In genomic region chr2:162890690-162891311, GRCh38 we compare ENCODE assay signal across 8 cellular contexts.
A peak's percentile ranks its signal among the peaks of the same experiment; 100 is the strongest.
DNase-seq lines count a peak whose midpoint lies in the region; ATAC-seq lines count a peak whose summit lies in the region.

No MANE protein-coding gene starts in this region.

- DNase-seq in NCI-H510A treated with DMSO at 0.1 percent for 48 hours (lab: John Stamatoyannopoulos, UW) (peak; percentile 39), NCI-H510A (lab: John Stamatoyannopoulos, UW) (no peak), NCI-H2196 treated with DMSO at 0.1 percent for 48 hours (lab: John Stamatoyannopoulos, UW; ENCODE audit: unreplicated experiment) (peak; percentile 22), astrocyte of the hippocampus (ENCODE audit: low read depth, low spot score) (peak; percentile 81), kidney glomerular epithelial cell (lab: John Stamatoyannopoulos, UW) (peak; percentile 82), activated gamma-delta T cell treated with Interleukin-2 at 50 U/mL for 16 hours (no peak)

- ATAC-seq in GM19438 (IDR thresholded peaks at IDR 0.05; ENCODE audit: low read depth, unreplicated experiment) (peak; percentile 82), HG03196 (IDR thresholded peaks at IDR 0.05; ENCODE audit: unreplicated experiment) (peak; percentile 90)

Comparison
In these comparisons a context has a peak if more than half of its experiments do, and no peak if none do; other contexts are left out.
1. DNase-seq: peak in NCI-H510A treated with DMSO at 0.1 percent for 48 hours (single experiment), NCI-H2196 treated with DMSO at 0.1 percent for 48 hours (single experiment), astrocyte of the hippocampus (single experiment) and kidney glomerular epithelial cell (single experiment); none in NCI-H510A (single experiment) and activated gamma-delta T cell treated with Interleukin-2 at 50 U/mL for 16 hours (single experiment).